In genomic region chr11:15875393-15875792, GRCh38 we compare ENCODE assay signal across 18 cellular contexts.
"Had no signal": no experiment of that assay in that cellular context is flagged by ENCODE, and none has a peak within 500 bp of the region (broad histone marks: within the 10 kb centered on the region; RNA-seq: fewer than 3 reads in every experiment).

No MANE protein-coding gene starts in this region.

- H2AFZ ChIP-seq: hepatocyte had no signal

- H3K36me3 Mint-ChIP-seq: immature natural killer cell, mesothelial cell of epicardium had no signal

- H3K27ac ChIP-seq: esophagus muscularis mucosa, foreskin keratinocyte, gastroesophageal sphincter, heart left ventricle, hepatocyte, left lung, lower lobe of right lung had no signal

- H3K4me1 Mint-ChIP-seq: immature natural killer cell had no signal

- H3K4me3 Mint-ChIP-seq: dendritic cell treated with granulocyte-macrophage colony-stimulating factor and Interleukin-4, amounts not matched to agents 40 ng/mL and 50 ng/mL, for 4 days; effector memory CD8-positive, alpha-beta T cell; immature natural killer cell; mesothelial cell of epicardium had no signal

- H3K27me3 Mint-ChIP-seq: dendritic cell treated with granulocyte-macrophage colony-stimulating factor and Interleukin-4, amounts not matched to agents 40 ng/mL and 50 ng/mL, for 4 days; effector memory CD8-positive, alpha-beta T cell had no signal

- H3K4me2 ChIP-seq: hepatocyte had no signal

- H3K79me2 ChIP-seq: hepatocyte had no signal

- H3K27ac Mint-ChIP-seq: dendritic cell treated with granulocyte-macrophage colony-stimulating factor and Interleukin-4, amounts not matched to agents 40 ng/mL and 50 ng/mL, for 4 days; effector memory CD8-positive, alpha-beta T cell; immature natural killer cell; mesothelial cell of epicardium had no signal

- DNase-seq: cortex of kidney; effector CD8-positive, alpha-beta T cell; effector memory CD8-positive, alpha-beta T cell; foreskin keratinocyte; heart left ventricle; hypothalamus; immature natural killer cell; left cardiac atrium; left lung; left ventricle myocardium superior; lower lobe of right lung; mesenchymal stem cell; mucosa of descending colon had no signal

- H3K4me1 ChIP-seq: esophagus muscularis mucosa, foreskin keratinocyte, gastroesophageal sphincter, heart left ventricle, left lung, lower lobe of right lung had no signal

- H3K4me3 ChIP-seq: esophagus muscularis mucosa, gastroesophageal sphincter, heart left ventricle, hepatocyte, left lung, lower lobe of right lung, mucosa of descending colon had no signal

- H3K36me3 ChIP-seq: esophagus muscularis mucosa, gastroesophageal sphincter, heart left ventricle, left lung, lower lobe of right lung had no signal

- H3K9me3 ChIP-seq: esophagus muscularis mucosa, gastroesophageal sphincter, left lung, lower lobe of right lung, mucosa of descending colon had no signal

- H3K9me3 Mint-ChIP-seq: dendritic cell treated with granulocyte-macrophage colony-stimulating factor and Interleukin-4, amounts not matched to agents 40 ng/mL and 50 ng/mL, for 4 days had no signal

- H3K27me3 ChIP-seq: esophagus muscularis mucosa, foreskin keratinocyte, gastroesophageal sphincter, heart left ventricle, hepatocyte, left lung had no signal
